In the genomic region with DNA sequence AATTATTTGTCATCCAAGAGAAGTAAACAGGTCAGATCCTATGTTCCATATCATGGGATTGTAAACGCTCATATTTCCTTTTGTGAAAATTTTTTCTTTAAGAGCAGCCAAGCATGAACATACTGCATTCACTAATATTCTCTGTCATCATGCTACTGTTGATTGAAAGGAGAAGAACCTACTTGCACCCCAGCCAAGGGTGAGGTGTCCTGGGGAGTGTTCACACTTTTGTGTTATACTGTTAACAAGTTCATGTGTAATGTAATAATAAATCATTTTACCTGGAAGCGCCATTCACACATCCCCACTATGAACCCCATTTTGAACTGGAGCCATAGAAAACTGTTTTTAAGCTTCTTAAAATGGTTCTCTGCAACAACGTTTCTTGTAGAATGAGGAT, we compare ENCODE assay signal across 14 cellular contexts. TPM values are rescaled to one million over a fixed set of nuclear protein-coding genes. Genes with fewer than 3 reads are reported as not detected.
DNase-seq lines count a peak whose midpoint lies in the region; ATAC-seq and TF ChIP-seq lines count a peak whose summit lies in the region.
"Had no signal": no experiment of that assay in that cellular context is flagged by ENCODE, and none has a peak within 500 bp of the region (broad histone marks: within the 10 kb centered on the region; RNA-seq: fewer than 3 reads in every experiment).

No MANE protein-coding gene starts in this region.

- H3K9me3 ChIP-seq in SK-N-SH (no peaks in the 10 kb centered on the region), adipocyte (ENCODE audit: control insufficient read depth, low read length) (no peaks in the 10 kb centered on the region), mesenchymal stem cell (ENCODE audit: control insufficient read depth, low read length) (no peaks in the 10 kb centered on the region), skeletal muscle satellite cell (replicated peaks; ENCODE audit: low read length) (no peaks in the 10 kb centered on the region)

- WGBS in SK-N-SH (ENCODE audit: low lambda C conversion rate) = 50% methylated on average over 3 of the region's 3 CpGs
- WGBS in mesenchymal stem cell = 58% methylated on average over 2 of the region's 3 CpGs

- CTCF ChIA-PET in SK-N-SH (lab: Yijun Ruan, JAX) = interaction anchor here (1.7 kb wide), 1 partner anchor 11 kb away, joined by 3 read pairs; no protein-coding TSS in a partner anchor

- no peaks in the 10 kb centered on the region for H3K9me2 ChIP-seq in SK-N-SH

- H3K4me2 ChIP-seq in SK-N-SH = peak overlapping the region; percentile 69; the same call in 1 of the 2 replicates
- H3K4me2 ChIP-seq in mesenchymal stem cell (ENCODE audit: low read length, poor library complexity, severe bottlenecking) = no peak overlapping the region
- H3K4me2 ChIP-seq in skeletal muscle satellite cell (ENCODE audit: low read length) = peak overlapping the region; percentile 19

- H3K79me2 ChIP-seq in SK-N-SH (ENCODE audit: insufficient read depth) = peaks cover 99% of the 10 kb centered on the region

- no peak overlapping the region for H2BK12ac ChIP-seq in mesenchymal stem cell (ENCODE audit: low read length in 2 of 2)

- no peak overlapping the region for H2BK5ac ChIP-seq in mesenchymal stem cell (ENCODE audit: low read depth, low read length, poor library complexity, severe bottlenecking)

- H4K8ac ChIP-seq in mesenchymal stem cell (ENCODE audit: low read length) = no peak overlapping the region

- no peak for ATAC-seq in SK-N-SH treated with all-trans-retinoic acid at 6 μM for 48 hours
- no peak for ATAC-seq in GM19023 (IDR thresholded peaks at IDR 0.05; ENCODE audit: unreplicated experiment)

- H3K9ac ChIP-seq in SK-N-SH (peak overlapping the region; percentile 37; the same call in 1 of the 2 replicates), adipocyte (ENCODE audit: low read length) (peak overlapping the region; percentile 91), mesenchymal stem cell (ENCODE audit: low read length) (peak overlapping the region; percentile 90), skeletal muscle satellite cell (ENCODE audit: low read depth, low read length) (no peak overlapping the region)

- POLR2A ChIA-PET in SK-N-SH (lab: Yijun Ruan, JAX) = no interaction called here

- H3K14ac ChIP-seq in mesenchymal stem cell (ENCODE audit: low read length in 2 of 2) = no peak overlapping the region

- H2AFZ ChIP-seq in SK-N-SH (ENCODE audit: low read depth) (no peak overlapping the region), mesenchymal stem cell (ENCODE audit: low read depth, low read length) (no peak overlapping the region)

- no peak for TF ChIP-seq CTCF in SK-N-SH (IDR thresholded peaks at IDR 0.05)

- H3K36me3 ChIP-seq in SK-N-SH (replicated peaks in 1 of 2; ENCODE audit: control insufficient read depth in 1 of 2, insufficient read depth in 2 of 2, low read length in 1 of 2) = peaks cover 8 to 44% of the 10 kb centered on the region in 2 experiments
- peaks cover 12% of the 10 kb centered on the region for H3K36me3 ChIP-seq in adipocyte (ENCODE audit: control insufficient read depth, insufficient read depth, low read length, severe bottlenecking)
- peaks cover 9 to 73% of the 10 kb centered on the region in 2 experiments for H3K36me3 ChIP-seq in mesenchymal stem cell (ENCODE audit: control insufficient read depth in 1 of 2, insufficient read depth in 2 of 2, low read depth in 1 of 2, low read length in 2 of 2)
- H3K36me3 ChIP-seq in skeletal muscle satellite cell (ENCODE audit: insufficient read depth, low read length) = peaks cover 56% of the 10 kb centered on the region

- H3K4me3 ChIP-seq in SK-N-SH (ENCODE audit: low read depth in 2 of 2, low read length in 1 of 2) (no peak overlapping the region), adipocyte (ENCODE audit: low read length) (peak overlapping the region; percentile 89), mesenchymal stem cell (ENCODE audit: insufficient read depth in 1 of 2, low read depth in 1 of 2, low read length in 2 of 2) (peak overlapping the region in 1 of 2 experiments; percentile 85), skeletal muscle satellite cell (ENCODE audit: low read length) (no peak overlapping the region)

- no peak overlapping the region for H4K91ac ChIP-seq in mesenchymal stem cell (ENCODE audit: low read length)

- peak overlapping the region; percentile 88 for H2AK5ac ChIP-seq in mesenchymal stem cell (ENCODE audit: low read length, severe bottlenecking)

- peak overlapping the region; percentile 62 to 100 for H3K27ac ChIP-seq in SK-N-SH (ENCODE audit: low read depth in 2 of 2, low read length in 1 of 2)
- peak overlapping the region; percentile 74 for H3K27ac ChIP-seq in mesenchymal stem cell (ENCODE audit: low read length, poor library complexity, severe bottlenecking)

- H3K4me1 ChIP-seq in SK-N-SH (ENCODE audit: control insufficient read depth in 1 of 2, insufficient read depth in 2 of 2, low read depth in 1 of 2, low read length in 1 of 2) = peaks cover 3 to 69% of the 10 kb centered on the region in 2 experiments
- H3K4me1 ChIP-seq in adipocyte (ENCODE audit: control insufficient read depth, insufficient read depth, low read length) = peaks cover 47% of the 10 kb centered on the region
- H3K4me1 ChIP-seq in mesenchymal stem cell (ENCODE audit: control insufficient read depth, insufficient read depth, low read depth, low read length) = peaks cover 24% of the 10 kb centered on the region
- peaks cover 81% of the 10 kb centered on the region for H3K4me1 ChIP-seq in skeletal muscle satellite cell (ENCODE audit: control insufficient read depth, insufficient read depth, low read length)

- H4K20me1 ChIP-seq in SK-N-SH (ENCODE audit: insufficient read depth) = peaks cover 90% of the 10 kb centered on the region

- H3K27me3 ChIP-seq in SK-N-SH (ENCODE audit: insufficient read depth) (no peaks in the 10 kb centered on the region), adipocyte (replicated peaks; ENCODE audit: control insufficient read depth, insufficient read depth, low read length) (no peaks in the 10 kb centered on the region), mesenchymal stem cell (ENCODE audit: control insufficient read depth in 1 of 2, insufficient read depth in 1 of 2, low read length in 2 of 2) (no peaks in the 10 kb centered on the region), skeletal muscle satellite cell (ENCODE audit: control insufficient read depth, insufficient read depth, low read length) (no peaks in the 10 kb centered on the region)

- no peak for TF ChIP-seq EP300 in SK-N-SH (IDR thresholded peaks at IDR 0.05; ENCODE audit: borderline replicate concordance in 1 of 2, low read depth in 1 of 2, low read length in 1 of 2)

- H3F3A ChIP-seq in SK-N-SH (replicated peaks; ENCODE audit: insufficient read depth) = peaks cover 80% of the 10 kb centered on the region

- H2BK15ac ChIP-seq in mesenchymal stem cell (ENCODE audit: low read depth, poor library complexity, severe bottlenecking) = no peak overlapping the region

- no peak overlapping the region for H3K23ac ChIP-seq in mesenchymal stem cell (ENCODE audit: low read length in 2 of 2)

- TF ChIP-seq RAD21 in SK-N-SH (IDR thresholded peaks at IDR 0.05; ENCODE audit: low read length) = no peak

- no peak for DNase-seq in SK-N-SH
- DNase-seq in adipocyte (ENCODE audit: low read depth) = no peak
- DNase-seq in mesenchymal stem cell = no peak
- no peak for DNase-seq in activated naive CD4-positive, alpha-beta T cell (lab: John Stamatoyannopoulos, UW)
- no peak for DNase-seq in SW480 (ENCODE audit: low spot score)
- DNase-seq: C1 segment of cervical spinal cord, GOT3, NCI-H146, NCI-H345, NCI-H69, Right ventricle myocardium superior had no signal

- peak overlapping the region; percentile 34 to 54 for H3K18ac ChIP-seq in mesenchymal stem cell (ENCODE audit: low read depth in 1 of 2, low read length in 2 of 2)

- peak overlapping the region; percentile 19 for H2BK120ac ChIP-seq in mesenchymal stem cell (ENCODE audit: low read depth, low read length)

- H3K4ac ChIP-seq in mesenchymal stem cell (ENCODE audit: low read depth in 1 of 2, low read length in 2 of 2) = no peak overlapping the region

- H3K79me1 ChIP-seq in mesenchymal stem cell (replicated peaks; ENCODE audit: low read length, poor library complexity, severe bottlenecking) = no peaks in the 10 kb centered on the region

TF ChIP-seq in SK-N-SH, 30 proteins besides CTCF, POLR2A, EP300 and RAD21:
- no peak for TF ChIP-seq FOSL2 (IDR thresholded peaks at IDR 0.05; ENCODE audit: borderline replicate concordance, low read depth)
- TF ChIP-seq POLR2AphosphoS5 (IDR thresholded peaks at IDR 0.05; ENCODE audit: low read depth, low read length) = no peak
- TF ChIP-seq JUND (IDR thresholded peaks at IDR 0.05) = no peak
- no peak for TF ChIP-seq EZH2phosphoT487 (IDR thresholded peaks at IDR 0.05; ENCODE audit: borderline replicate concordance, low read depth)
- TF ChIP-seq FOXJ3 (CRISPR knock-in tag; IDR thresholded peaks at IDR 0.05) = no peak

TF ChIP-seq in SK-N-SH treated with all-trans-retinoic acid at 6 μM for 48 hours, 23 proteins besides CTCF, POLR2A, EP300 and RAD21 (continues in another document):
- no peak for TF ChIP-seq ARNTL (CRISPR knock-in tag; IDR thresholded peaks at IDR 0.05; ENCODE audit: borderline replicate concordance, low read depth)
- TF ChIP-seq, protein P1, sequence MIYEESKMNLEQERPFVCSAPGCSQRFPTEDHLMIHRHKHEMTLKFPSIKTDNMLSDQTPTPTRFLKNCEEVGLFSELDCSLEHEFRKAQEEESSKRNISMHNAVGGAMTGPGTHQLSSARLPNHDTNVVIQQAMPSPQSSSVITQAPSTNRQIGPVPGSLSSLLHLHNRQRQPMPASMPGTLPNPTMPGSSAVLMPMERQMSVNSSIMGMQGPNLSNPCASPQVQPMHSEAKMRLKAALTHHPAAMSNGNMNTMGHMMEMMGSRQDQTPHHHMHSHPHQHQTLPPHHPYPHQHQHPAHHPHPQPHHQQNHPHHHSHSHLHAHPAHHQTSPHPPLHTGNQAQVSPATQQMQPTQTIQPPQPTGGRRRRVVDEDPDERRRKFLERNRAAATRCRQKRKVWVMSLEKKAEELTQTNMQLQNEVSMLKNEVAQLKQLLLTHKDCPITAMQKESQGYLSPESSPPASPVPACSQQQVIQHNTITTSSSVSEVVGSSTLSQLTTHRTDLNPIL (CRISPR knock-in tag; IDR thresholded peaks at IDR 0.05; ENCODE audit: low read depth) = no peak

RNA-seq across cellular contexts. Expression of a gene that starts 53.6 kb away (rescaled TPM):
- 48.0 and 57.0 TPM in 2 replicates for polyA plus RNA-seq in SK-N-SH (2012; rRNA removed)
- 45.5 and 51.2 TPM in 2 replicates for polyA plus RNA-seq in SK-N-SH (2012; cell fraction: cytosol; rRNA removed)
- polyA plus RNA-seq in SK-N-SH (2012; cell fraction: nucleus; rRNA removed) = 98.5 and 146 TPM in 2 replicates
- 146 TPM for polyA plus RNA-seq in mesenchymal stem cell (2013, experiment 1 of 2)
- polyA plus RNA-seq in mesenchymal stem cell (2013, experiment 2 of 2) = 149 TPM
- 73.0 and 91.0 TPM in 2 replicates for total RNA-seq in skeletal muscle satellite cell (2012; rRNA removed)
- total RNA-seq: Right ventricle myocardium superior had no signal
